In the genomic region with DNA sequence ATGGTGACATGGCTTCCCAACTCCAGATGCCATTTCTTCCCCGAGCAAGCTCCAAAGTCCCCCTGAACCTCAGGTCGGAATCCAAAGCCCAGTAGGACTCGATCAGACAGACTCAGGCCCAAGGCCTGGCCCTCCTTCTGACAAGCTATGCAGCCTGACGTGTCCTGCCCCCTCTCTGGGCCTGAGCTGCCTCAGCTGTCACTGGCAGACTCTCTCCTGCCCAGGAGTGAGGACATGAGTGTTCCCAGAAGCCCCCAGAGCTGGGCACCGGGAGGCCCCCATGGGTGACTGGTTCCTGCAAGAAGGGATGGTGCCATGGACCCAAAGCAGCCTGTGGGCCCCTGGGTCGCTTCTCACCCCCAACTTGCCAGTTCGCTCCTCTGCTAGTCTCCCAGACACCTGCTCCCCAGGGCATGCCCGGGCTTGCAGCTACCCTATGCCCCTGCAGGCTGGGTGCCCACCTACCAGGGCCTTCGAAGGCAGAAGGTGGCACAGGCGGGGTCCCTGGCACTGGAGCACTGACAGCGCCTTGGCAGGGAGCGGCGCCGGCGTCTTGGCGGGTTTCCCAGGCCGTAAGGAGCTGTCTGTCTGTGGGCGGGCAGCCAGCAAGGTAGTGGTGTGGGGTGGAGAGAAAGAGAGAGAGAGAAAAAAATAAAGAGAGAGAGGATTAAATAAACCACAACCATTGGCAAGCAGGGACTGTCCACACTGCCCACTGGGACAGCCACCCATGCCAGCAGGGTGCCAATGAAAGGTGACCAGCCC, we compare ENCODE assay signal across 11 cellular contexts. TPM values are rescaled to one million over a fixed set of nuclear protein-coding genes. Genes with fewer than 3 reads are reported as not detected.
DNase-seq lines count a peak whose midpoint lies in the region; ATAC-seq and TF ChIP-seq lines count a peak whose summit lies in the region.
"Had no signal": no experiment of that assay in that cellular context is flagged by ENCODE, and none has a peak within 500 bp of the region (broad histone marks: within the 10 kb centered on the region; RNA-seq: fewer than 3 reads in every experiment).

No MANE protein-coding gene starts in this region.

- no peak for DNase-seq in HCT116 (ENCODE audit: low read depth, low spot score)
- DNase-seq in NCI-H446 (lab: John Stamatoyannopoulos, UW), result peak; percentile 94 to 99
- peak; percentile 53 for DNase-seq in renal cortical epithelial cell (ENCODE audit: low read depth)
- DNase-seq in SIG-M5 (lab: John Stamatoyannopoulos, UW), result no peak
- no peak for DNase-seq in CD4-positive, alpha-beta T cell
- no peak for DNase-seq in CD4-positive, alpha-beta memory T cell
- DNase-seq: activated T-cell treated with anti-CD3 and anti-CD28 coated beads, Interleukin-2, amount 50 U/mL, for 48 hours; SW 1271 had no signal

- TF ChIP-seq CTCF in HCT116 (IDR thresholded peaks at IDR 0.05 in 2 of 3, conservative IDR thresholded peaks at IDR 0.05 in 1 of 3; ENCODE audit: borderline replicate concordance in 1 of 3, insufficient read depth in 1 of 3, low read depth in 2 of 3, low read length in 2 of 3), result no peak
- TF ChIP-seq CTCF in CD4-positive, alpha-beta T cell (IDR thresholded peaks at IDR 0.05), result no peak

- H3K9ac ChIP-seq in HCT116 (ENCODE audit: low read length), result no peak overlapping the region

- H2AFZ ChIP-seq in HCT116 (ENCODE audit: low read depth, low read length, poor library complexity, severe bottlenecking), result peak overlapping the region; percentile 35

- no peaks in the 10 kb centered on the region for H3K9me2 ChIP-seq in HCT116 (ENCODE audit: insufficient read depth)

- no peaks in the 10 kb centered on the region for H3K27me3 ChIP-seq in HCT116 (ENCODE audit: insufficient read depth, low read length)
- peaks cover 4% of the 10 kb centered on the region for H3K27me3 ChIP-seq in CD4-positive, alpha-beta T cell (ENCODE audit: control insufficient read depth, insufficient read depth, low read length)
- H3K27me3 ChIP-seq in CD4-positive, alpha-beta memory T cell (ENCODE audit: insufficient read depth, low read length), result no peaks in the 10 kb centered on the region

- no peak for TF ChIP-seq RAD21 in HCT116 (IDR thresholded peaks at IDR 0.05; ENCODE audit: low read depth)

- no peak overlapping the region for H3K27ac Mint-ChIP-seq in CD4-positive, alpha-beta T cell
- no peak overlapping the region for H3K27ac Mint-ChIP-seq in CD4-positive, alpha-beta memory T cell

- peak overlapping the region; percentile 41; the same call in 1 of the 2 replicates for H3K27ac ChIP-seq in HCT116 (ENCODE audit: low read depth, low read length)
- H3K27ac ChIP-seq in CD4-positive, alpha-beta T cell (ENCODE audit: low read depth, low read length), result no peak overlapping the region
- no peak overlapping the region for H3K27ac ChIP-seq in CD4-positive, alpha-beta memory T cell (ENCODE audit: low read depth, low read length)

- H4K20me1 ChIP-seq in HCT116 (ENCODE audit: insufficient read depth), result no peaks in the 10 kb centered on the region

- H3K4me3 ChIP-seq in HCT116 (replicated peaks in 1 of 2; ENCODE audit: low read depth in 1 of 2, low read length in 2 of 2), result no peak overlapping the region
- no peak overlapping the region for H3K4me3 ChIP-seq in CD4-positive, alpha-beta memory T cell (ENCODE audit: low read length in 2 of 2)

- no peak for TF ChIP-seq POLR2A in HCT116 (IDR thresholded peaks at IDR 0.05; ENCODE audit: borderline replicate concordance, extremely low read depth, insufficient read depth, insufficient read length)

- POLR2A ChIA-PET in HCT116 (lab: Charles Lee), result no interaction called here
- POLR2A ChIA-PET in CD4-positive, alpha-beta T cell (lab: Charles Lee), result no interaction called here
- POLR2A ChIA-PET in CD4-positive, alpha-beta memory T cell (lab: Charles Lee; ENCODE audit: partially characterized antibody), result no interaction called here

- RAD21 ChIA-PET in HCT116 (lab: Charles Lee; ENCODE audit: low non-redundant PET in 1 of 2, low total read pairs in 2 of 2, uncharacterized antibody in 2 of 2, unreplicated experiment in 2 of 2), result no interaction called here

- CTCF ChIA-PET in HCT116 (lab: Charles Lee), result interaction anchor here (3.1 to 3.9 kb wide), 2 partner anchors 9 to 12 kb away, joined by 15 to 27 read pairs; no protein-coding TSS in a partner anchor
- CTCF ChIA-PET in CD4-positive, alpha-beta T cell (lab: Charles Lee), result no interaction called here
- CTCF ChIA-PET in CD4-positive, alpha-beta memory T cell (lab: Charles Lee; ENCODE audit: partially characterized antibody), result no interaction called here

- H3K4me1 Mint-ChIP-seq in CD4-positive, alpha-beta T cell (ENCODE audit: low read depth), result no peaks in the 10 kb centered on the region
- H3K4me1 Mint-ChIP-seq in CD4-positive, alpha-beta memory T cell, result peaks cover 0 to 7% (median 2%) of the 10 kb centered on the region in 4 donors

- intact Hi-C loops in HCT116 (cut with micrococcal nuclease), result no loop called here
- intact Hi-C loops in CD4-positive, alpha-beta T cell (cut with DNase I, micrococcal nuclease), result no loop called here
- intact Hi-C loops in CD4-positive, alpha-beta memory T cell (cut with micrococcal nuclease), result no loop called here

- no peak overlapping the region for H3K4me3 Mint-ChIP-seq in CD4-positive, alpha-beta T cell
- H3K4me3 Mint-ChIP-seq in CD4-positive, alpha-beta memory T cell, result no peak overlapping the region

- no peaks in the 10 kb centered on the region for H3K79me2 ChIP-seq in HCT116 (ENCODE audit: insufficient read depth, low read length)

- H3K9me3 ChIP-seq in HCT116 (ENCODE audit: control insufficient read depth in 1 of 2, insufficient read depth in 1 of 2, low read depth in 1 of 2, low read length in 2 of 2), result no peaks in the 10 kb centered on the region
- no peaks in the 10 kb centered on the region for H3K9me3 ChIP-seq in CD4-positive, alpha-beta T cell (ENCODE audit: control insufficient read depth, low read length)
- H3K9me3 ChIP-seq in CD4-positive, alpha-beta memory T cell (ENCODE audit: control insufficient read depth in 1 of 2, low read length in 2 of 2), result no peaks in the 10 kb centered on the region

- no peaks in the 10 kb centered on the region for H3K36me3 ChIP-seq in HCT116 (ENCODE audit: control insufficient read depth in 1 of 2, insufficient read depth in 2 of 2, low read length in 2 of 2)
- H3K36me3 ChIP-seq in CD4-positive, alpha-beta memory T cell (ENCODE audit: insufficient read depth, low read length), result no peaks in the 10 kb centered on the region

- BruUV-seq in HCT116 (replicated peaks; lab: Mats Ljungman, UMichigan), result no TSS peak

- H3K36me3 Mint-ChIP-seq in CD4-positive, alpha-beta T cell (ENCODE audit: low read depth), result no peaks in the 10 kb centered on the region
- H3K36me3 Mint-ChIP-seq in CD4-positive, alpha-beta memory T cell, result no peaks in the 10 kb centered on the region

- peaks cover 24% of the 10 kb centered on the region for H3K27me3 Mint-ChIP-seq in CD4-positive, alpha-beta T cell
- H3K27me3 Mint-ChIP-seq in CD4-positive, alpha-beta memory T cell, result peaks cover 7 to 14% of the 10 kb centered on the region in 2 donors

- peak overlapping the region; percentile 51 for H3K4me2 ChIP-seq in HCT116 (ENCODE audit: low read length)

- no peaks in the 10 kb centered on the region for H3K9me3 Mint-ChIP-seq in CD4-positive, alpha-beta T cell
- no peaks in the 10 kb centered on the region for H3K9me3 Mint-ChIP-seq in CD4-positive, alpha-beta memory T cell

- H3K4me1 ChIP-seq in HCT116 (ENCODE audit: control insufficient read depth in 1 of 2, insufficient read depth in 2 of 2, low read length in 2 of 2), result peaks cover 34 to 50% of the 10 kb centered on the region in 2 experiments
- no peaks in the 10 kb centered on the region for H3K4me1 ChIP-seq in CD4-positive, alpha-beta memory T cell (ENCODE audit: insufficient read depth, low read length)

- ATAC-seq in HCT116 (peak; percentile 23), esophagus mucosa (peak; percentile 57), HG02763 (IDR thresholded peaks at IDR 0.05; ENCODE audit: unreplicated experiment) (no peak)
- no peak for ATAC-seq in CD4-positive, alpha-beta T cell (ENCODE audit: poor library complexity)

TF ChIP-seq in HCT116, 20 proteins besides CTCF, POLR2A, EP300 and RAD21:
- TF ChIP-seq EZH2 (IDR thresholded peaks at IDR 0.05), result no peak
TF ChIP-seq in HCT116: peak in this region for 0.

RNA-seq across cellular contexts. Expression of gene EDN2, which starts 2.3 kb away (rescaled TPM):
- total RNA-seq in HCT116 (2021; ENCODE audit: unreplicated experiment) (not detected), esophagus mucosa (4.7 TPM), renal cortical epithelial cell (19.4 and 39.9 TPM in 2 replicates)
- 0.27 and 0.65 TPM in 2 replicates for polyA plus RNA-seq in HCT116 (2012)
- total RNA-seq in CD4-positive, alpha-beta T cell, result not detected
- total RNA-seq in CD4-positive, alpha-beta memory T cell, result not detected
- not detected for polyA plus RNA-seq in CD4-positive, alpha-beta memory T cell
- total RNA-seq: lung microvascular endothelial cell had no signal

Comparison
In these comparisons a context has a peak if more than half of its experiments do, and no peak if none do; other contexts are left out.
1. ATAC-seq: peak in HCT116 (single experiment) and esophagus mucosa (single experiment); none in HG02763 (single experiment) and CD4-positive, alpha-beta T cell (single experiment).
2. DNase-seq: peak in NCI-H446 (2 of 2) and renal cortical epithelial cell (single experiment); none in HCT116 (single experiment), SIG-M5 (single experiment), CD4-positive, alpha-beta T cell (0 of 10) and CD4-positive, alpha-beta memory T cell (0 of 5).